1 cellular context compared by ENCODE assay signal in the genomic region with DNA sequence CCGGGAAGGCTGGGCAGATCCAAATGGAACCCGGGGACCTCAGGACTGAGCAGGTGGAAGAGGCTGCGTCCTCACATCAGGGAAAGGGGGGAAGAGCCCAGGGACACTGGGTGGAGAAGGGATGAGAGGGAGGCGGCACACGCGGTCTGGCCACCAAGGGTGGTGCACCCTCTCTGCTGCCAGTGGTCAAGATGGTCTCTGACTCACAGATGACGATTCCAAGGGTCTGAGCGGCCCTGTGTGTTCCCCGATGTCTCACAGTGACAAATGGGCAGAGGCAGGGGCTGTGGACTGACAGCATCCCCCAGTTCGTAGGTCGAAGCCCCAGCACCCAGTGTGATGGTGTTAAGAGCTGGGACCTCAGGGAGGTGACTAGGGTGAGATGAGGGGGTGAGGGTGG.
TF ChIP-seq lines count a peak whose summit lies in the region.

No MANE protein-coding gene starts in this region.

TF ChIP-seq in HepG2, 621 proteins besides CTCF, POLR2A, EP300 and RAD21:
- TF ChIP-seq SMARCE1 (IDR thresholded peaks at IDR 0.05; ENCODE audit: borderline replicate concordance) (no peak), YY1 (IDR thresholded peaks at IDR 0.05; ENCODE audit: insufficient read depth, insufficient replicate concordance, low read depth, low read length) (no peak), KDM5A (IDR thresholded peaks at IDR 0.05; ENCODE audit: borderline replicate concordance, low read length) (no peak), HNF4G (IDR thresholded peaks at IDR 0.05; ENCODE audit: borderline replicate concordance, low read depth, low read length) (no peak), HNF4G (CRISPR knock-in tag; IDR thresholded peaks at IDR 0.05; ENCODE audit: borderline replicate concordance, low read depth) (no peak), GFI1 (CRISPR knock-in tag; IDR thresholded peaks at IDR 0.05; ENCODE audit: borderline replicate concordance) (no peak), ZNF839 (CRISPR knock-in tag; IDR thresholded peaks at IDR 0.05; ENCODE audit: borderline replicate concordance) (no peak)
- TF ChIP-seq, protein P1, sequence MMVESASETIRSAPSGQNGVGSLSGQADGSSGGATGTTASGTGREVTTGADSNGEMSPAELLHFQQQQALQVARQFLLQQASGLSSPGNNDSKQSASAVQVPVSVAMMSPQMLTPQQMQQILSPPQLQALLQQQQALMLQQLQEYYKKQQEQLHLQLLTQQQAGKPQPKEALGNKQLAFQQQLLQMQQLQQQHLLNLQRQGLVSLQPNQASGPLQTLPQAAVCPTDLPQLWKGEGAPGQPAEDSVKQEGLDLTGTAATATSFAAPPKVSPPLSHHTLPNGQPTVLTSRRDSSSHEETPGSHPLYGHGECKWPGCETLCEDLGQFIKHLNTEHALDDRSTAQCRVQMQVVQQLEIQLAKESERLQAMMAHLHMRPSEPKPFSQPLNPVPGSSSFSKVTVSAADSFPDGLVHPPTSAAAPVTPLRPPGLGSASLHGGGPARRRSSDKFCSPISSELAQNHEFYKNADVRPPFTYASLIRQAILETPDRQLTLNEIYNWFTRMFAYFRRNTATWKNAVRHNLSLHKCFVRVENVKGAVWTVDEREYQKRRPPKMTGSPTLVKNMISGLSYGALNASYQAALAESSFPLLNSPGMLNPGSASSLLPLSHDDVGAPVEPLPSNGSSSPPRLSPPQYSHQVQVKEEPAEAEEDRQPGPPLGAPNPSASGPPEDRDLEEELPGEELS (CRISPR knock-in tag; IDR thresholded peaks at IDR 0.05) = no peak
- TF ChIP-seq, protein P2, sequence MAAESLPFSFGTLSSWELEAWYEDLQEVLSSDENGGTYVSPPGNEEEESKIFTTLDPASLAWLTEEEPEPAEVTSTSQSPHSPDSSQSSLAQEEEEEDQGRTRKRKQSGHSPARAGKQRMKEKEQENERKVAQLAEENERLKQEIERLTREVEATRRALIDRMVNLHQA (CRISPR knock-in tag; IDR thresholded peaks at IDR 0.05) = no peak
